In genomic region chr7:134865001-134865845, GRCh38 we compare ENCODE assay signal across 8 cellular contexts.
DNase-seq lines count a peak whose midpoint lies in the region; ATAC-seq and TF ChIP-seq lines count a peak whose summit lies in the region.

No MANE protein-coding gene starts in this region.

- 42 to 48% (median 47%) methylated on average over 9 of the region's 9 CpGs for WGBS in adrenal gland, 4 donors

- no peak for DNase-seq in BJ (ENCODE audit: low read depth)
- no peak for DNase-seq in activated T-cell treated with anti-CD3 and anti-CD28 coated beads, Interleukin-2, amount 50 U/mL, for 24 hours
- no peak for DNase-seq in left ventricle myocardium superior
- peak; percentile 28 for DNase-seq in stimulated activated CD8-positive, alpha-beta memory T cell treated with anti-CD3 and anti-CD28 coated beads, Interleukin-4, amount 100 ng/mL, for 48 hours
- DNase-seq in HuH-7 (ENCODE audit: low spot score), result no peak
- DNase-seq in adrenal gland, result no peak
- DNase-seq in COR-L47 (lab: John Stamatoyannopoulos, UW), result no peak

- ATAC-seq in HG02571 (IDR thresholded peaks at IDR 0.05; ENCODE audit: unreplicated experiment) (peak; percentile 67), left ventricle myocardium superior (peak; percentile 61)

- intact Hi-C loops in left ventricle myocardium superior (cut with micrococcal nuclease) (no loop called here), adrenal gland (cut with DNase I) (no loop called here)

- no peak for TF ChIP-seq CTCF in BJ (IDR thresholded peaks at IDR 0.05; ENCODE audit: insufficient read depth, low read depth, low read length)
- TF ChIP-seq CTCF in adrenal gland (IDR thresholded peaks at IDR 0.05), result no peak

- H3K9me3 ChIP-seq in adrenal gland (replicated peaks in 1 of 3), result no peaks in the 10 kb centered on the region

- H3K27ac ChIP-seq in adrenal gland, result peak overlapping the region in 1 of 5 donors; percentile 72

- peak overlapping the region; percentile 74 for H3K27ac Mint-ChIP-seq in activated T-cell treated with anti-CD3 and anti-CD28 coated beads, Interleukin-2, amount 50 U/mL, for 24 hours

- no peak for TF ChIP-seq POLR2A in adrenal gland (IDR thresholded peaks at IDR 0.05)

- peaks cover 0 to 4% of the 10 kb centered on the region in 2 donors for H3K4me1 ChIP-seq in adrenal gland (replicated peaks in 1 of 2)

- peaks cover 15% of the 10 kb centered on the region for H3K36me3 ChIP-seq in BJ (ENCODE audit: control insufficient read depth, insufficient read depth, low read length)
- no peaks in the 10 kb centered on the region for H3K36me3 ChIP-seq in adrenal gland (replicated peaks in 1 of 2)

- POLR2A ChIA-PET in BJ (lab: Charles Lee), result no interaction called here

- H3K4me1 Mint-ChIP-seq in activated T-cell treated with anti-CD3 and anti-CD28 coated beads, Interleukin-2, amount 50 U/mL, for 24 hours (ENCODE audit: low read depth), result peaks cover 19% of the 10 kb centered on the region

- peak overlapping the region; percentile 23 for H3K4me3 Mint-ChIP-seq in activated T-cell treated with anti-CD3 and anti-CD28 coated beads, Interleukin-2, amount 50 U/mL, for 24 hours

- no peaks in the 10 kb centered on the region for H3K27me3 Mint-ChIP-seq in activated T-cell treated with anti-CD3 and anti-CD28 coated beads, Interleukin-2, amount 50 U/mL, for 24 hours

- CTCF ChIA-PET in BJ (lab: Yijun Ruan, JAX), result no interaction called here

- no peaks in the 10 kb centered on the region for H3K36me3 Mint-ChIP-seq in activated T-cell treated with anti-CD3 and anti-CD28 coated beads, Interleukin-2, amount 50 U/mL, for 24 hours (ENCODE audit: low read depth)

- H3K4me3 ChIP-seq in BJ (ENCODE audit: low read depth, low read length) (peak overlapping the region; percentile 12; the same call in 1 of the 2 replicates), adrenal gland (no peak overlapping the region)

- H3K27me3 ChIP-seq in BJ (ENCODE audit: control insufficient read depth, insufficient read depth, low read length), result no peaks in the 10 kb centered on the region
- no peaks in the 10 kb centered on the region for H3K27me3 ChIP-seq in adrenal gland

- no peaks in the 10 kb centered on the region for H3K9me3 Mint-ChIP-seq in activated T-cell treated with anti-CD3 and anti-CD28 coated beads, Interleukin-2, amount 50 U/mL, for 24 hours
